Comparison of ENCODE assay signal across 13 cellular contexts in genomic region chr21:36379236-36379635, GRCh38.
"Had no signal": no experiment of that assay in that cellular context is flagged by ENCODE, and none has a peak within 500 bp of the region (broad histone marks: within the 10 kb centered on the region; RNA-seq: fewer than 3 reads in every experiment).

No MANE protein-coding gene starts in this region.

- H3K4me3 Mint-ChIP-seq: activated B cell treated with CpG ODN at 0.5 μM for 24 hours; activated CD4-positive, alpha-beta T cell treated with anti-CD3 and anti-CD28 coated beads, Interleukin-2, amount 10 ng/mL, durations not matched to agents 24 days and 14 days; dendritic cell treated with granulocyte-macrophage colony-stimulating factor and Interleukin-4, amounts not matched to agents 40 ng/mL and 50 ng/mL, for 4 days; stimulated activated memory B cell treated with anti-CD40 and anti-IgM and Interleukin-4, amounts not matched to agents 10 μg/mL and 1 μg/mL and 100 μg/mL, for 72 hours had no signal

- H3K27me3 ChIP-seq: brain microvascular endothelial cell, ovary, tibial nerve had no signal

- H3K27ac Mint-ChIP-seq: activated CD4-positive, alpha-beta T cell treated with anti-CD3 and anti-CD28 coated beads, Interleukin-2, amount 10 ng/mL, durations not matched to agents 24 days and 14 days; dendritic cell treated with granulocyte-macrophage colony-stimulating factor and Interleukin-4, amounts not matched to agents 40 ng/mL and 50 ng/mL, for 4 days; stimulated activated memory B cell treated with anti-CD40 and anti-IgM and Interleukin-4, amounts not matched to agents 10 μg/mL and 1 μg/mL and 100 μg/mL, for 72 hours had no signal

- H3K36me3 ChIP-seq: ovary had no signal

- H3K9me3 ChIP-seq: ovary, tibial nerve had no signal

- H3K27me3 Mint-ChIP-seq: activated B cell treated with CpG ODN at 0.5 μM for 24 hours; activated CD4-positive, alpha-beta T cell treated with anti-CD3 and anti-CD28 coated beads, Interleukin-2, amount 10 ng/mL, durations not matched to agents 24 days and 14 days; dendritic cell treated with granulocyte-macrophage colony-stimulating factor and Interleukin-4, amounts not matched to agents 40 ng/mL and 50 ng/mL, for 4 days; stimulated activated memory B cell treated with anti-CD40 and anti-IgM and Interleukin-4, amounts not matched to agents 10 μg/mL and 1 μg/mL and 100 μg/mL, for 72 hours had no signal

- DNase-seq: activated B cell treated with CpG ODN at 0.5 μM for 24 hours; activated CD4-positive, alpha-beta T cell treated with anti-CD3 and anti-CD28 coated beads, Interleukin-2, amount 10 ng/mL, durations not matched to agents 24 days and 14 days; activated naive CD4-positive, alpha-beta T cell treated with anti-CD3 and anti-CD28 coated beads, Interleukin-2, amount 50 U/mL, for 16 hours; activated T-cell treated with anti-CD3 and anti-CD28 coated beads, Interleukin-2, amount 50 U/mL, for 1 hour; brain microvascular endothelial cell; cerebellar nuclear complex; hypothalamus; ovary; retina had no signal

- H3K27ac ChIP-seq: brain microvascular endothelial cell, ovary had no signal

- H3K4me3 ChIP-seq: ovary, tibial nerve had no signal

- ATAC-seq: SK-N-SH treated with all-trans-retinoic acid at 6 μM for 48 hours; stimulated activated memory B cell treated with anti-CD40 and anti-IgM and Interleukin-4, amounts not matched to agents 10 μg/mL and 1 μg/mL and 100 μg/mL, for 72 hours had no signal

- H3K9me3 Mint-ChIP-seq: activated B cell treated with CpG ODN at 0.5 μM for 24 hours; activated CD4-positive, alpha-beta T cell treated with anti-CD3 and anti-CD28 coated beads, Interleukin-2, amount 10 ng/mL, durations not matched to agents 24 days and 14 days; dendritic cell treated with granulocyte-macrophage colony-stimulating factor and Interleukin-4, amounts not matched to agents 40 ng/mL and 50 ng/mL, for 4 days; stimulated activated memory B cell treated with anti-CD40 and anti-IgM and Interleukin-4, amounts not matched to agents 10 μg/mL and 1 μg/mL and 100 μg/mL, for 72 hours had no signal

- H3K4me1 Mint-ChIP-seq: activated B cell treated with CpG ODN at 0.5 μM for 24 hours; stimulated activated memory B cell treated with anti-CD40 and anti-IgM and Interleukin-4, amounts not matched to agents 10 μg/mL and 1 μg/mL and 100 μg/mL, for 72 hours had no signal
